9 cellular contexts compared by ENCODE assay signal in genomic region chr7:68321076-68321639, GRCh38.
DNase-seq lines count a peak whose midpoint lies in the region; ATAC-seq and TF ChIP-seq lines count a peak whose summit lies in the region.
"Had no signal": no experiment of that assay in that cellular context is flagged by ENCODE, and none has a peak within 500 bp of the region (broad histone marks: within the 10 kb centered on the region; RNA-seq: fewer than 3 reads in every experiment).

No MANE protein-coding gene starts in this region.

- TF ChIP-seq CTCF in A673 (conservative IDR thresholded peaks at IDR 0.05; ENCODE audit: low read depth, low read length) (no peak), ascending aorta (IDR thresholded peaks at IDR 0.05) (no peak)

- H3K9me3 ChIP-seq in A673 (ENCODE audit: low read depth, low read length, poor library complexity, severe bottlenecking) (no peaks in the 10 kb centered on the region), ascending aorta (no peaks in the 10 kb centered on the region)

- H3K36me3 ChIP-seq in A673 (ENCODE audit: insufficient read depth, low read length, poor library complexity, severe bottlenecking): no peaks in the 10 kb centered on the region
- H3K36me3 ChIP-seq in ascending aorta: no peaks in the 10 kb centered on the region
- H3K36me3 ChIP-seq in mesendoderm (ENCODE audit: control insufficient read depth, insufficient read depth, low read length): no peaks in the 10 kb centered on the region

- H2BK5ac ChIP-seq in mesendoderm (ENCODE audit: low read length): no peak overlapping the region

- H3K79me1 ChIP-seq in mesendoderm (ENCODE audit: low read length): no peaks in the 10 kb centered on the region

- no peak overlapping the region for H3K4me2 ChIP-seq in mesendoderm (ENCODE audit: low read length)

- peak; percentile 29 for DNase-seq in A673 (ENCODE audit: low spot score)
- peak; percentile 86 for DNase-seq in NCI-H2029 treated with DMSO at 0.1 percent for 48 hours (lab: John Stamatoyannopoulos, UW)
- DNase-seq in ascending aorta (ENCODE audit: low spot score in 2 of 2): no peak
- DNase-seq in mesendoderm: peak; percentile 17
- DNase-seq in activated T-cell treated with anti-CD3 and anti-CD28 coated beads for 4 hours: no peak
- DNase-seq in 8988T: no peak

- H3K4me3 ChIP-seq in A673 (ENCODE audit: low read depth, low read length, poor library complexity, severe bottlenecking) (no peak overlapping the region), ascending aorta (no peak overlapping the region), mesendoderm (ENCODE audit: low read length) (no peak overlapping the region)

- H3K23ac ChIP-seq in mesendoderm (ENCODE audit: low read length): no peak overlapping the region

- no peaks in the 10 kb centered on the region for H3K4me1 ChIP-seq in A673 (ENCODE audit: insufficient read depth, low read length, poor library complexity, severe bottlenecking)
- peaks cover 0 to 11% of the 10 kb centered on the region in 2 donors for H3K4me1 ChIP-seq in ascending aorta
- H3K4me1 ChIP-seq in mesendoderm (ENCODE audit: control insufficient read depth, low read depth, low read length): no peaks in the 10 kb centered on the region

- ATAC-seq in HG02588 (IDR thresholded peaks at IDR 0.05; ENCODE audit: unreplicated experiment): no peak
- no peak for ATAC-seq in GM18498 (IDR thresholded peaks at IDR 0.05; ENCODE audit: unreplicated experiment)

- no peak overlapping the region for H3K56ac ChIP-seq in mesendoderm (ENCODE audit: low read length)

- intact Hi-C loops in A673 (cut with micrococcal nuclease; ENCODE audit: unreplicated experiment) (no loop called here), ascending aorta (cut with DNase I) (loop anchor here (10.0 kb wide), 1 partner anchor 144 kb away; no protein-coding TSS in a partner anchor)

- H3K27ac ChIP-seq in A673 (ENCODE audit: low read depth, low read length, poor library complexity, severe bottlenecking) (no peak overlapping the region), ascending aorta (peak overlapping the region; percentile 57 to 61), mesendoderm (ENCODE audit: low read depth, low read length) (no peak overlapping the region)
- H3K27ac ChIP-seq: HL-60 had no signal

- H3K18ac ChIP-seq in mesendoderm (ENCODE audit: low read length): no peak overlapping the region

- no peak overlapping the region for H3K4ac ChIP-seq in mesendoderm (ENCODE audit: low read depth, low read length)

- H2BK120ac ChIP-seq in mesendoderm (ENCODE audit: low read depth, low read length): no peak overlapping the region

- H4K5ac ChIP-seq in mesendoderm (ENCODE audit: low read length): no peak overlapping the region

- no CpG with 5 or more reads among the region's 4 CpGs for WGBS in mesendoderm (ENCODE audit: extremely low coverage, insufficient coverage, low lambda C conversion rate)

- CTCF ChIA-PET in A673 (lab: Charles Lee): no interaction called here

- H3K79me2 ChIP-seq in mesendoderm (ENCODE audit: control insufficient read depth, insufficient read depth, low read length): no peaks in the 10 kb centered on the region

- no peak overlapping the region for H3K9ac ChIP-seq in mesendoderm (ENCODE audit: low read length)

- no peak overlapping the region for H4K8ac ChIP-seq in mesendoderm (ENCODE audit: low read depth, low read length)

- H2BK15ac ChIP-seq in mesendoderm (replicated peaks; ENCODE audit: low read depth): no peak overlapping the region

- POLR2A ChIA-PET in A673 (lab: Charles Lee; ENCODE audit: low non-redundant PET): no interaction called here

- H3K27me3 ChIP-seq in A673 (replicated peaks; ENCODE audit: insufficient read depth, low read depth, low read length, poor library complexity) (no peaks in the 10 kb centered on the region), ascending aorta (no peaks in the 10 kb centered on the region), mesendoderm (ENCODE audit: insufficient read depth, low read length, poor library complexity) (no peaks in the 10 kb centered on the region)

- H2AK5ac ChIP-seq in mesendoderm (ENCODE audit: low read length): no peak overlapping the region

- no TSS peak for BruUV-seq in A673 (replicated peaks; lab: Mats Ljungman, UMichigan)

Comparison
In these comparisons a context has a peak if more than half of its experiments do, and no peak if none do; other contexts are left out.
1. DNase-seq: peak in A673 (single experiment), NCI-H2029 treated with DMSO at 0.1 percent for 48 hours (single experiment) and mesendoderm (single experiment); none in ascending aorta (0 of 2), activated T-cell treated with anti-CD3 and anti-CD28 coated beads for 4 hours (single experiment) and 8988T (single experiment).
2. H3K27ac ChIP-seq: peak in ascending aorta (2 of 2); none in A673 (single experiment) and mesendoderm (single experiment).